Comparison of ENCODE assay signal across 11 cellular contexts in the genomic region with DNA sequence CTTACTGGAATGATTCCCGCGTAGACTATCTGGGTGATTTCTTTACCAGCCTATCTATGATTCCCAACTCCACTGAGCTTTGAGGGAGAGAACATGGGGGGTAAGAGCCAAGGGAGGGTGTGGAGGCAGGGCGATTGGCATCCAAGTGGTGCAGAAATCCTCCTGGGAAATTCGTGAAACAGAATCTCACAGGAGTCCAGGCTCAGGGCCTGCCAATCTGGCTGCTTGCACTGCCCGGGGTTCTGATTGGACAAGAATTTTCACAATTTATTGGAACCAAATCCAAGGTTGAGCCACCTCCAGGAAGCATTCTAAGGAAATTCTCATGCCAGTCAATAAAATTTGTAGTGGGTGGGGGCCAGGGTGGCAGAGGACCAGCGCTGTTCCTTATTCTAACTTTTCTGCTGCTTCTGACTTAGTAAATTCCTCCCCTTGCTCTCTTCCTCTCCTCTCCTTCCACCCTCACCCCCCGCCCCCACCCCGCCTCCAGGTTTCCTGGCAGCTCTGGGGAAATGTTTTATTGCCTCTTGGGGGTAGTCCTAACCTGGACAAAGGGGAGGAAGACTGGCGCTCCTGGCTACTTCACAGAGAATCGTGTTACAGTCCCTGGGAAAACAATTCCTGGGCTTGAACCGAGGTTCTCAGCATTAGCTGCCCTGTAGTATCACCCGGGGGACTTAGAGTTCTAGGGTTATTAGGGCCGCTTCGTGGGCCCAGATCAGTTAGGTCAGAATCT. TPM values are rescaled to one million over a fixed set of nuclear protein-coding genes. Genes with fewer than 3 reads are reported as not detected.
DNase-seq lines count a peak whose midpoint lies in the region; ATAC-seq, FAIRE-seq and TF ChIP-seq lines count a peak whose summit lies in the region.
"Had no signal": no experiment of that assay in that cellular context is flagged by ENCODE, and none has a peak within 500 bp of the region (broad histone marks: within the 10 kb centered on the region; RNA-seq: fewer than 3 reads in every experiment).

No MANE protein-coding gene starts in this region.

- H3K27ac ChIP-seq in right lobe of liver (peak overlapping the region in 1 of 3 donors; percentile 38), HepG2 (ENCODE audit: extremely low read length, insufficient read depth, low read length) (no peak overlapping the region), urinary bladder (ENCODE audit: low read depth) (no peak overlapping the region)
- H3K27ac ChIP-seq: HL-60, skin epidermis had no signal

- H3K4me3 ChIP-seq in right lobe of liver = peak overlapping the region in 2 of 3 donors; percentile 24 to 58
- H3K4me3 ChIP-seq in HepG2 (replicated peaks in 1 of 3; ENCODE audit: insufficient read depth in 1 of 3, low read depth in 2 of 3, low read length in 3 of 3) = no peak overlapping the region
- peak overlapping the region; percentile 38 for H3K4me3 ChIP-seq in astrocyte of the cerebellum (ENCODE audit: low read depth, low read length)
- H3K4me3 ChIP-seq in urinary bladder (ENCODE audit: low read depth, low read length) = peak overlapping the region; percentile 54

- H3K4me1 ChIP-seq in right lobe of liver (peaks cover 0 to 30% (median 0%) of the 10 kb centered on the region in 4 donors), HepG2 (ENCODE audit: insufficient read depth, low read length) (peaks cover 48% of the 10 kb centered on the region), urinary bladder (ENCODE audit: insufficient read depth) (peaks cover 4% of the 10 kb centered on the region)

- TF ChIP-seq POLR2A in right lobe of liver (IDR thresholded peaks at IDR 0.05) = no peak
- TF ChIP-seq POLR2A in HepG2 (IDR thresholded peaks at IDR 0.05; ENCODE audit: insufficient read depth in 1 of 2, low read depth in 2 of 2, low read length in 2 of 2) = no peak

- H4K20me1 ChIP-seq in HepG2 (ENCODE audit: insufficient read depth, low read length) = no peaks in the 10 kb centered on the region; the same call in 1 of the 2 replicates

- TF ChIP-seq EP300 in HepG2 (IDR thresholded peaks at IDR 0.05; ENCODE audit: low read depth in 2 of 2, low read length in 2 of 2) (no peak), HepG2 (CRISPR knock-in tag; IDR thresholded peaks at IDR 0.05; ENCODE audit: borderline replicate concordance) (no peak)

- no TSS peak for BruUV-seq in HepG2 (replicated peaks; lab: Mats Ljungman, UMichigan)

- no peaks in the 10 kb centered on the region for H3K36me3 ChIP-seq in right lobe of liver
- no peaks in the 10 kb centered on the region for H3K36me3 ChIP-seq in HepG2 (replicated peaks in 1 of 2; ENCODE audit: control insufficient read depth in 1 of 2, insufficient read depth in 2 of 2, low read length in 2 of 2)
- H3K36me3 ChIP-seq in urinary bladder (ENCODE audit: insufficient read depth) = no peaks in the 10 kb centered on the region

- DNase-seq in right lobe of liver (no peak), HepG2 (ENCODE audit: low spot score) (no peak), astrocyte of the cerebellum (ENCODE audit: low read depth) (no peak), memory B cell (ENCODE audit: low spot score in 2 of 2) (no peak), SKM-1 (lab: John Stamatoyannopoulos, UW; ENCODE audit: unreplicated experiment) (no peak), SHP77 treated with DMSO at 0.1 percent for 48 hours (lab: John Stamatoyannopoulos, UW) (no peak)
- DNase-seq: activated CD8-positive, alpha-beta memory T cell treated with anti-CD3 and anti-CD28 coated beads, Interleukin-2, amount 10 ng/mL, durations not matched to agents 7 days and 5 days had no signal

- H3K9ac ChIP-seq in HepG2 (ENCODE audit: insufficient read depth, low read depth, low read length) = no peak overlapping the region

- in situ Hi-C loops in HepG2 (cut with HindIII; ENCODE audit: extremely low pct_ligation_motif_present, low pct_unique_long_range_greater_than_20kb) = loop anchor here (5.0 to 10.0 kb wide), 2 partner anchors 278 to 336 kb away; a partner anchor contains a TSS
- in situ Hi-C loops in astrocyte of the cerebellum (cut with HindIII; ENCODE audit: low sequenced_read_pairs) = no loop called here

- no peaks in the 10 kb centered on the region for H3K9me3 Mint-ChIP-seq in memory B cell

- no peak overlapping the region for H3K4me2 ChIP-seq in HepG2 (ENCODE audit: low read depth, low read length)

- H3K4me3 Mint-ChIP-seq in memory B cell = peak overlapping the region; percentile 80
- H3K4me3 Mint-ChIP-seq: activated CD8-positive, alpha-beta memory T cell treated with anti-CD3 and anti-CD28 coated beads, Interleukin-2, amount 10 ng/mL, durations not matched to agents 7 days and 5 days had no signal

- H2AFZ ChIP-seq in HepG2 (ENCODE audit: low read length) = no peak overlapping the region

- TF ChIP-seq RAD21 in HepG2 (CRISPR knock-in tag; IDR thresholded peaks at IDR 0.05) = no peak

- H3K9me3 ChIP-seq in right lobe of liver = no peaks in the 10 kb centered on the region
- H3K9me3 ChIP-seq in HepG2 (ENCODE audit: low read length) = no peaks in the 10 kb centered on the region

- intact Hi-C loops in right lobe of liver (cut with DNase I) = loop anchor here in 1 of 2 donors (5.0 kb wide), 1 partner anchor 273 kb away; no protein-coding TSS in a partner anchor
- intact Hi-C loops in HepG2 (cut with micrococcal nuclease; ENCODE audit: unreplicated experiment) = loop anchor here (10.0 kb wide), 1 partner anchor 486 kb away; no protein-coding TSS in a partner anchor

- H3K27me3 Mint-ChIP-seq in memory B cell = peaks cover 24% of the 10 kb centered on the region

- peaks cover 9% of the 10 kb centered on the region for H3K4me1 Mint-ChIP-seq in memory B cell

- WGBS in right lobe of liver (ENCODE audit: insufficient coverage, low coverage, low lambda C conversion rate, missing lambda C conversion rate) = 28% methylated on average over 10 of the region's 14 CpGs
- WGBS in HepG2 (ENCODE audit: low lambda C conversion rate) = 20% methylated on average over 14 of the region's 14 CpGs
- 63% methylated on average over 14 of the region's 14 CpGs for WGBS in urinary bladder

- no peak for TF ChIP-seq CTCF in right lobe of liver (IDR thresholded peaks at IDR 0.05)
- TF ChIP-seq CTCF in HepG2 (CRISPR knock-in tag; IDR thresholded peaks at IDR 0.05) = no peak
- no peak for TF ChIP-seq CTCF in astrocyte of the cerebellum (IDR thresholded peaks at IDR 0.05; ENCODE audit: low read depth, low read length, missing control alignments)

- no peaks in the 10 kb centered on the region for H3K79me2 ChIP-seq in HepG2 (ENCODE audit: insufficient read depth, low read length)

- ATAC-seq in right lobe of liver = no peak
- no peak for ATAC-seq in HepG2
- ATAC-seq in memory B cell (ENCODE audit: low read depth) = no peak
- no peak for ATAC-seq in GM21528 (IDR thresholded peaks at IDR 0.05; ENCODE audit: low FRiP score, unreplicated experiment)
- ATAC-seq: activated CD8-positive, alpha-beta memory T cell treated with anti-CD3 and anti-CD28 coated beads, Interleukin-2, amount 10 ng/mL, durations not matched to agents 7 days and 5 days had no signal

- peak overlapping the region; percentile 67 for H3K27ac Mint-ChIP-seq in memory B cell
- H3K27ac Mint-ChIP-seq: activated CD8-positive, alpha-beta memory T cell treated with anti-CD3 and anti-CD28 coated beads, Interleukin-2, amount 10 ng/mL, durations not matched to agents 7 days and 5 days had no signal

- H3K36me3 Mint-ChIP-seq in memory B cell = no peaks in the 10 kb centered on the region
- H3K36me3 Mint-ChIP-seq: activated CD8-positive, alpha-beta memory T cell treated with anti-CD3 and anti-CD28 coated beads, Interleukin-2, amount 10 ng/mL, durations not matched to agents 7 days and 5 days had no signal

- CTCF ChIA-PET in HepG2 (lab: Yijun Ruan, JAX; ENCODE audit: low intra/inter-chr PET ratio, low total read pairs) = no interaction called here

- H3K27me3 ChIP-seq in right lobe of liver = peaks cover 0 to 11% of the 10 kb centered on the region in 2 donors
- peaks cover 24 to 94% of the 10 kb centered on the region in 2 experiments; a peak in 4 of 5 replicates for H3K27me3 ChIP-seq in HepG2 (ENCODE audit: control insufficient read depth in 1 of 2, insufficient read depth in 2 of 2, low read length in 2 of 2)

- FAIRE-seq in HepG2 (lab: Jason Lieb, UNC) = no peak

- POLR2A ChIA-PET in HepG2 (lab: Yijun Ruan, JAX) = no interaction called here

TF ChIP-seq in HepG2, 621 proteins besides CTCF, POLR2A, EP300 and RAD21 (continues in another document):
- no peak for TF ChIP-seq ZNF589 (CRISPR knock-in tag; conservative IDR thresholded peaks at IDR 0.05)
- TF ChIP-seq FOXC1 (CRISPR knock-in tag; IDR thresholded peaks at IDR 0.05; ENCODE audit: borderline replicate concordance) = no peak

RNA-seq across cellular contexts. Expression of a gene that starts 3.1 kb away (rescaled TPM):
- total RNA-seq in right lobe of liver (1 to 10 TPM; 1.8 to 4.4 (median 2.6) TPM), HepG2 (2016; rRNA removed; fragmentation: Illumina TruSeq; extraction: Trizol) (0.09 TPM in 1 of 2 replicates, not detected in the other), urinary bladder (11.7 TPM)
- total RNA-seq in HepG2 (2016; cell fraction: cytosol; rRNA removed; fragmentation: Illumina TruSeq; extraction: Trizol; ENCODE audit: low read depth) = not detected in 2 replicates
- not detected in 2 replicates for total RNA-seq in HepG2 (2016; cell fraction: insoluble cytoplasmic fraction; rRNA removed; fragmentation: Illumina TruSeq; extraction: Trizol)
- total RNA-seq in HepG2 (2016; cell fraction: membrane; rRNA removed; fragmentation: Illumina TruSeq; extraction: Trizol) = not detected in 2 replicates
- not detected in 2 replicates for total RNA-seq in HepG2 (2016; cell fraction: nucleus; rRNA removed; fragmentation: Illumina TruSeq; extraction: Trizol)
- polyA plus RNA-seq in HepG2 (2011; rRNA removed) (0.14 and 0.18 TPM in 2 replicates), urinary bladder (3.8 TPM)
- polyA plus RNA-seq in HepG2 (2011; cell fraction: cytosol; rRNA removed) = 0.11 and 0.17 TPM in 2 replicates
- 0.10 and 0.13 TPM in 2 replicates for polyA plus RNA-seq in HepG2 (2011; cell fraction: nucleus; rRNA removed)
- 0.07 and 0.41 TPM in 2 replicates for polyA plus RNA-seq in HepG2 (2012)
- not detected in 2 replicates for polyA plus RNA-seq in HepG2 (2016; cell fraction: cytosol; fragmentation: Illumina TruSeq; extraction: Trizol; ENCODE audit: low read depth)
- polyA plus RNA-seq in HepG2 (2016; cell fraction: insoluble cytoplasmic fraction; fragmentation: Illumina TruSeq; extraction: Trizol; ENCODE audit: low read depth) = not detected in 2 replicates
- polyA plus RNA-seq in HepG2 (2016; cell fraction: membrane; fragmentation: Illumina TruSeq; extraction: Trizol; ENCODE audit: low read depth) = not detected in 2 replicates
- not detected in 2 replicates for polyA plus RNA-seq in HepG2 (2016; cell fraction: nucleus; fragmentation: Illumina TruSeq; extraction: Trizol; ENCODE audit: insufficient read depth, low read depth)
- polyA minus RNA-seq in HepG2 (2011; rRNA and poly(A)+ RNA removed; ENCODE audit: low replicate concordance) = 0.54 and 62.0 TPM in 2 replicates
- 0.30 and 0.35 TPM in 2 replicates for polyA minus RNA-seq in HepG2 (2011; cell fraction: cytosol; rRNA and poly(A)+ RNA removed)
- polyA minus RNA-seq in HepG2 (2011; cell fraction: nucleus; rRNA and poly(A)+ RNA removed) = 0.25 and 0.39 TPM in 2 replicates
- total RNA-seq: activated CD8-positive, alpha-beta memory T cell treated with anti-CD3 and anti-CD28 coated beads, Interleukin-2, amount 10 ng/mL, durations not matched to agents 7 days and 5 days had no signal

Comparison
In these comparisons a context has a peak if more than half of its experiments do, and no peak if none do; other contexts are left out.
1. H3K4me3 ChIP-seq: peak in right lobe of liver (2 of 3), astrocyte of the cerebellum (single experiment) and urinary bladder (single experiment); none in HepG2 (0 of 3).